8 cellular contexts compared by ENCODE assay signal in the genomic region with DNA sequence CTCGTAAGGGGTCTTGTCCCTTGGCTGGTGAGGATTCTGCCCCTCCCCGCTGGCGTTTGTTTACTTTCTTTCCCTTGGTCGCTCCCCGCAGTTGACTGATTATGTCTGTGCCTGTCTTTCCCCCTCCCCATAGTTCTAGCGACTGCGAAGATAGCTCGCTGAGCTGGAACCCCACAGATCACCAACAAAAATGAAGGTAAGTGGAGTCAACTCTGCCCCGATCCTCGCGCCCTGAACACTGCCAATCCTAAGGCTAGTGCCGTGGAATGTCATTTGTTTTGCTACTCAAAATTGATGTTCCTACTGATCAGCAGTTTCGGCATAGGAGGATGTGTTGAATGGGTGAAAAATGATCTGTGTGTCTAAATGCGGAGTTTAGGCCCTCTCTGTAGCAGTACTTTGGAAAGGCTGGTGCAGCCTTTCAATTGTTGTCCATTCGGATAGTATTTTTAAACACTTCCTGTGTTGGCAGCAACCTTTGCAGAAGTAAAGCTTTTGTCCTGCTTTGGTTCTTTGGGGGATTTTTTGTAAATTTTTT. TPM values are rescaled to one million over a fixed set of nuclear protein-coding genes. Genes with fewer than 3 reads are reported as not detected.
A peak's percentile ranks its signal among the peaks of the same experiment; 100 is the strongest.
DNase-seq lines count a peak whose midpoint lies in the region; ATAC-seq and TF ChIP-seq lines count a peak whose summit lies in the region.

No MANE protein-coding gene starts in this region.

- H3K4me1 Mint-ChIP-seq in activated CD8-positive, alpha-beta memory T cell treated with anti-CD3 and anti-CD28 coated beads, Interleukin-2, amount 10 ng/mL, durations not matched to agents 7 days and 5 days = peaks cover 34% of the 10 kb centered on the region

- TF ChIP-seq CTCF in Peyer's patch (IDR thresholded peaks at IDR 0.05) = no peak

- DNase-seq in activated CD8-positive, alpha-beta memory T cell treated with anti-CD3 and anti-CD28 coated beads, Interleukin-2, amount 10 ng/mL, durations not matched to agents 7 days and 5 days = peak; percentile 43
- no peak for DNase-seq in activated CD8-positive, alpha-beta memory T cell treated with anti-CD3 and anti-CD28 coated beads, Interleukin-2, amount 50 U/mL, for 48 hours
- peak in 1 of 3 donors; percentile 53 for DNase-seq in Peyer's patch
- no peak for DNase-seq in effector memory CD4-positive, alpha-beta T cell
- DNase-seq in activated CD4-positive, CD25-positive, alpha-beta regulatory T cell (lab: John Stamatoyannopoulos, UW) = no peak
- DNase-seq in NCI-H2081 treated with DMSO at 0.1 percent for 48 hours (lab: John Stamatoyannopoulos, UW) = no peak

- H3K27ac Mint-ChIP-seq in activated CD8-positive, alpha-beta memory T cell treated with anti-CD3 and anti-CD28 coated beads, Interleukin-2, amount 10 ng/mL, durations not matched to agents 7 days and 5 days = peak overlapping the region; percentile 85

- H3K27me3 ChIP-seq in Peyer's patch = no peaks in the 10 kb centered on the region
- no peaks in the 10 kb centered on the region for H3K27me3 ChIP-seq in effector memory CD4-positive, alpha-beta T cell (replicated peaks; ENCODE audit: control insufficient read depth, insufficient read depth, low read length, poor library complexity, severe bottlenecking)
- no peaks in the 10 kb centered on the region for H3K27me3 ChIP-seq in mucosa of stomach (ENCODE audit: control insufficient read depth, insufficient read depth, low read length)

- peaks cover 0 to 28% (median 0%) of the 10 kb centered on the region in 3 donors for H3K36me3 ChIP-seq in Peyer's patch
- H3K36me3 ChIP-seq in effector memory CD4-positive, alpha-beta T cell (ENCODE audit: control insufficient read depth, insufficient read depth, low read length) = peaks cover 8% of the 10 kb centered on the region
- peaks cover 6% of the 10 kb centered on the region for H3K36me3 ChIP-seq in mucosa of stomach (ENCODE audit: control insufficient read depth, insufficient read depth, low read length)

- CTCF ChIA-PET in activated CD8-positive, alpha-beta memory T cell treated with anti-CD3 and anti-CD28 coated beads, Interleukin-2, amount 10 ng/mL, durations not matched to agents 7 days and 5 days (lab: Charles Lee) = interaction anchor here (1.0 kb wide), 1 partner anchor 21 kb away, joined by 3 read pairs; no protein-coding TSS in a partner anchor

- H3K4me1 ChIP-seq in Peyer's patch = peaks cover 0 to 11% (median 0%) of the 10 kb centered on the region in 4 donors
- peaks cover 19% of the 10 kb centered on the region for H3K4me1 ChIP-seq in effector memory CD4-positive, alpha-beta T cell (ENCODE audit: control insufficient read depth, insufficient read depth, low read length, poor library complexity, severe bottlenecking)
- no peaks in the 10 kb centered on the region for H3K4me1 ChIP-seq in mucosa of stomach (ENCODE audit: control insufficient read depth, insufficient read depth, low read length)

- H3K9me3 Mint-ChIP-seq in activated CD8-positive, alpha-beta memory T cell treated with anti-CD3 and anti-CD28 coated beads, Interleukin-2, amount 10 ng/mL, durations not matched to agents 7 days and 5 days (ENCODE audit: low read depth) = no peaks in the 10 kb centered on the region

- H3K36me3 Mint-ChIP-seq in activated CD8-positive, alpha-beta memory T cell treated with anti-CD3 and anti-CD28 coated beads, Interleukin-2, amount 10 ng/mL, durations not matched to agents 7 days and 5 days = peaks cover 32% of the 10 kb centered on the region

- TF ChIP-seq POLR2A in Peyer's patch (IDR thresholded peaks at IDR 0.05) = no peak

- H3K9ac ChIP-seq in mucosa of stomach (ENCODE audit: low read length) = peak overlapping the region; percentile 96

- H3K27ac ChIP-seq in Peyer's patch = peak overlapping the region; percentile 87 to 97 (median 95)
- H3K27ac ChIP-seq in effector memory CD4-positive, alpha-beta T cell (ENCODE audit: insufficient read depth, low read length, poor library complexity, severe bottlenecking) = peak overlapping the region; percentile 85

- H3K4me3 Mint-ChIP-seq in activated CD8-positive, alpha-beta memory T cell treated with anti-CD3 and anti-CD28 coated beads, Interleukin-2, amount 10 ng/mL, durations not matched to agents 7 days and 5 days = peak overlapping the region; percentile 95

- no peak for ATAC-seq in activated CD8-positive, alpha-beta memory T cell treated with anti-CD3 and anti-CD28 coated beads, Interleukin-2, amount 10 ng/mL, durations not matched to agents 7 days and 5 days
- no peak for ATAC-seq in GM21515 (IDR thresholded peaks at IDR 0.05; ENCODE audit: unreplicated experiment)

- H3K9me3 ChIP-seq in Peyer's patch (no peaks in the 10 kb centered on the region), mucosa of stomach (ENCODE audit: control insufficient read depth, low read length) (no peaks in the 10 kb centered on the region)
- H3K9me3 ChIP-seq in effector memory CD4-positive, alpha-beta T cell (ENCODE audit: control insufficient read depth, low read length) = no peaks in the 10 kb centered on the region

- no peaks in the 10 kb centered on the region for H3K27me3 Mint-ChIP-seq in activated CD8-positive, alpha-beta memory T cell treated with anti-CD3 and anti-CD28 coated beads, Interleukin-2, amount 10 ng/mL, durations not matched to agents 7 days and 5 days

- H3K4me3 ChIP-seq in Peyer's patch = peak overlapping the region; percentile 77 to 86 (median 84)
- peak overlapping the region; percentile 81 for H3K4me3 ChIP-seq in effector memory CD4-positive, alpha-beta T cell (ENCODE audit: insufficient read depth, low read depth, low read length, poor library complexity, severe bottlenecking)
- H3K4me3 ChIP-seq in mucosa of stomach (ENCODE audit: low read length) = peak overlapping the region; percentile 76

RNA-seq across cellular contexts. Expression of a gene that starts 1.4 kb away (rescaled TPM):
- 10 to 100 TPM; 32.2 to 35.8 TPM for total RNA-seq in activated CD8-positive, alpha-beta memory T cell treated with anti-CD3 and anti-CD28 coated beads, Interleukin-2, amount 10 ng/mL, durations not matched to agents 7 days and 5 days
- 10 to 100 TPM; 22.9 to 66.0 (median 26.7) TPM for total RNA-seq in Peyer's patch

RNA-seq across cellular contexts. Expression of a gene that starts 55.1 kb away (rescaled TPM):
- 100 to 1,000 TPM; 284 to 312 TPM for total RNA-seq in activated CD8-positive, alpha-beta memory T cell treated with anti-CD3 and anti-CD28 coated beads, Interleukin-2, amount 10 ng/mL, durations not matched to agents 7 days and 5 days
- 100 to 1,000 TPM in 2 of 4 donors, 10 to 100 TPM in 2; 78.5 to 199 (median 112) TPM for total RNA-seq in Peyer's patch
